In genomic region chr22:22110548-22111266, GRCh38 we compare ENCODE assay signal across 8 cellular contexts.
DNase-seq lines count a peak whose midpoint lies in the region; ATAC-seq and TF ChIP-seq lines count a peak whose summit lies in the region.

No MANE protein-coding gene starts in this region.

- no peaks in the 10 kb centered on the region for H3K36me3 ChIP-seq in CD4-positive, CD25-positive, alpha-beta regulatory T cell (ENCODE audit: control insufficient read depth, insufficient read depth, low read length)
- H3K36me3 ChIP-seq in colonic mucosa = no peaks in the 10 kb centered on the region

- no peaks in the 10 kb centered on the region for H3K27me3 ChIP-seq in CD4-positive, CD25-positive, alpha-beta regulatory T cell (ENCODE audit: control insufficient read depth, insufficient read depth, low read length)
- no peaks in the 10 kb centered on the region for H3K27me3 ChIP-seq in colonic mucosa

- H3K27me3 Mint-ChIP-seq in CD4-positive, CD25-positive, alpha-beta regulatory T cell = peaks cover 10% of the 10 kb centered on the region
- peaks cover 15% of the 10 kb centered on the region for H3K27me3 Mint-ChIP-seq in activated naive CD8-positive, alpha-beta T cell treated with anti-CD3 and anti-CD28 coated beads, Interleukin-2, amount 10 ng/mL, durations not matched to agents 7 days and 5 days

- no peak overlapping the region for H3K9ac ChIP-seq in colonic mucosa (ENCODE audit: low read depth in 2 of 2, low read length in 2 of 2)

- H3K27ac ChIP-seq in CD4-positive, CD25-positive, alpha-beta regulatory T cell (ENCODE audit: insufficient read depth, low read length, poor library complexity, severe bottlenecking) = no peak overlapping the region
- no peak overlapping the region for H3K27ac ChIP-seq in colonic mucosa

- peak; percentile 86 to 89 for ATAC-seq in CD4-positive, CD25-positive, alpha-beta regulatory T cell (ENCODE audit: low read depth in 2 of 2)
- ATAC-seq in GM18499 (IDR thresholded peaks at IDR 0.05; ENCODE audit: insufficient read depth, unreplicated experiment) = peak; percentile 53
- peak; percentile 95 for ATAC-seq in HG02759 (IDR thresholded peaks at IDR 0.05; ENCODE audit: unreplicated experiment)
- peak; percentile 90 for ATAC-seq in activated naive CD8-positive, alpha-beta T cell treated with anti-CD3 and anti-CD28 coated beads, Interleukin-2, amount 10 ng/mL, durations not matched to agents 7 days and 5 days (ENCODE audit: low read depth)

- no peak for TF ChIP-seq POLR2A in NB4 (IDR thresholded peaks at IDR 0.05; ENCODE audit: extremely low read depth, insufficient read length)

- intact Hi-C loops in colonic mucosa (cut with DNase I) = no loop called here

- peaks cover 0 to 2% (median 0%) of the 10 kb centered on the region in 7 donors for H3K9me3 Mint-ChIP-seq in CD4-positive, CD25-positive, alpha-beta regulatory T cell
- H3K9me3 Mint-ChIP-seq in activated naive CD8-positive, alpha-beta T cell treated with anti-CD3 and anti-CD28 coated beads, Interleukin-2, amount 10 ng/mL, durations not matched to agents 7 days and 5 days = no peaks in the 10 kb centered on the region

- no peaks in the 10 kb centered on the region for H3K36me3 Mint-ChIP-seq in CD4-positive, CD25-positive, alpha-beta regulatory T cell
- no peaks in the 10 kb centered on the region for H3K36me3 Mint-ChIP-seq in activated naive CD8-positive, alpha-beta T cell treated with anti-CD3 and anti-CD28 coated beads, Interleukin-2, amount 10 ng/mL, durations not matched to agents 7 days and 5 days

- H3K4me3 ChIP-seq in CD4-positive, CD25-positive, alpha-beta regulatory T cell (ENCODE audit: low read depth, low read length) = no peak overlapping the region
- H3K4me3 ChIP-seq in NB4 (ENCODE audit: low read depth, low read length) (no peak overlapping the region), colonic mucosa (no peak overlapping the region)

- POLR2A ChIA-PET in activated naive CD8-positive, alpha-beta T cell treated with anti-CD3 and anti-CD28 coated beads, Interleukin-2, amount 10 ng/mL, durations not matched to agents 7 days and 5 days (lab: Charles Lee) = no interaction called here

- DNase-seq in CD4-positive, CD25-positive, alpha-beta regulatory T cell = peak in 2 of 3 donors; percentile 1 to 44
- DNase-seq in NB4 (ENCODE audit: low read depth) = peak; percentile 73
- DNase-seq in activated naive CD8-positive, alpha-beta T cell treated with anti-CD3 and anti-CD28 coated beads, Interleukin-2, amount 10 ng/mL, durations not matched to agents 7 days and 5 days = no peak
- DNase-seq in hypothalamus (lab: John Stamatoyannopoulos, UW) = peak in 40 of 51 donors; percentile 2 to 73 (median 22)
- DNase-seq in stimulated activated CD4-positive, alpha-beta T cell treated with anti-CD3 and anti-CD28 coated beads, Interleukin-4, amount 100 ng/mL, for 1 hour = peak; percentile 17
- DNase-seq in colonic mucosa = no peak

- H3K9me3 ChIP-seq in CD4-positive, CD25-positive, alpha-beta regulatory T cell (ENCODE audit: control insufficient read depth in 2 of 2, low read length in 2 of 2) = no peaks in the 10 kb centered on the region
- no peaks in the 10 kb centered on the region for H3K9me3 ChIP-seq in colonic mucosa

- H3K4me1 Mint-ChIP-seq in CD4-positive, CD25-positive, alpha-beta regulatory T cell = peaks cover 0 to 9% (median 4%) of the 10 kb centered on the region in 4 donors
- peaks cover 11% of the 10 kb centered on the region for H3K4me1 Mint-ChIP-seq in activated naive CD8-positive, alpha-beta T cell treated with anti-CD3 and anti-CD28 coated beads, Interleukin-2, amount 10 ng/mL, durations not matched to agents 7 days and 5 days

- H3K4me3 Mint-ChIP-seq in CD4-positive, CD25-positive, alpha-beta regulatory T cell = no peak overlapping the region
- H3K4me3 Mint-ChIP-seq in activated naive CD8-positive, alpha-beta T cell treated with anti-CD3 and anti-CD28 coated beads, Interleukin-2, amount 10 ng/mL, durations not matched to agents 7 days and 5 days = no peak overlapping the region

- TF ChIP-seq CTCF in NB4 (IDR thresholded peaks at IDR 0.05; ENCODE audit: low read depth, low read length) = peak; percentile 63
- TF ChIP-seq CTCF in colonic mucosa (IDR thresholded peaks at IDR 0.05) = no peak

- H3K27ac Mint-ChIP-seq in CD4-positive, CD25-positive, alpha-beta regulatory T cell = no peak overlapping the region
- H3K27ac Mint-ChIP-seq in activated naive CD8-positive, alpha-beta T cell treated with anti-CD3 and anti-CD28 coated beads, Interleukin-2, amount 10 ng/mL, durations not matched to agents 7 days and 5 days = no peak overlapping the region

- H3K4me1 ChIP-seq in CD4-positive, CD25-positive, alpha-beta regulatory T cell (ENCODE audit: control insufficient read depth, insufficient read depth, low read length, poor library complexity, severe bottlenecking) = peaks cover 4% of the 10 kb centered on the region
- H3K4me1 ChIP-seq in colonic mucosa = no peaks in the 10 kb centered on the region

Comparison
In these comparisons a context has a peak if more than half of its experiments do, and no peak if none do; other contexts are left out.
1. DNase-seq: peak in CD4-positive, CD25-positive, alpha-beta regulatory T cell (2 of 3), NB4 (single experiment), hypothalamus (40 of 51) and stimulated activated CD4-positive, alpha-beta T cell treated with anti-CD3 and anti-CD28 coated beads, Interleukin-4, amount 100 ng/mL, for 1 hour (single experiment); none in activated naive CD8-positive, alpha-beta T cell treated with anti-CD3 and anti-CD28 coated beads, Interleukin-2, amount 10 ng/mL, durations not matched to agents 7 days and 5 days (single experiment) and colonic mucosa (single experiment).
2. Peak in every context shown above with its lines, with median percentiles within 50 percentile points of each other: ATAC-seq.